8 cellular contexts compared by ENCODE assay signal in genomic region chr1:161119379-161120061, GRCh38. TPM values are rescaled to one million over a fixed set of nuclear protein-coding genes. Genes with fewer than 3 reads are reported as not detected.
DNase-seq lines count a peak whose midpoint lies in the region; ATAC-seq lines count a peak whose summit lies in the region.

No MANE protein-coding gene starts in this region.

- H3K4me3 ChIP-seq in duodenal mucosa (ENCODE audit: low read depth in 1 of 2, low read length in 2 of 2) (peak overlapping the region; percentile 92 to 100), SJCRH30 (no peak overlapping the region)

- H3K36me3 ChIP-seq in duodenal mucosa (ENCODE audit: control insufficient read depth in 1 of 2, insufficient read depth in 2 of 2, low read length in 2 of 2) = peaks cover 39 to 49% of the 10 kb centered on the region in 2 donors
- H3K36me3 ChIP-seq in SJCRH30 = peaks cover 36% of the 10 kb centered on the region

- H3K27me3 ChIP-seq in duodenal mucosa (ENCODE audit: control insufficient read depth in 1 of 2, insufficient read depth in 2 of 2, low read length in 2 of 2) = no peaks in the 10 kb centered on the region
- H3K27me3 ChIP-seq in SJCRH30 = no peaks in the 10 kb centered on the region

- ATAC-seq in GM19043 (IDR thresholded peaks at IDR 0.05; ENCODE audit: low read depth, unreplicated experiment) = peak; percentile 46
- peak; percentile 49 to 58 for ATAC-seq in activated CD4-positive, CD25-positive, alpha-beta regulatory T cell treated with anti-CD3 and anti-CD28 coated beads, Interleukin-2, amount 50 U/mL, for 24 hours

- H3K27ac ChIP-seq in duodenal mucosa (ENCODE audit: low read depth, low read length) (peak overlapping the region; percentile 95), SJCRH30 (no peak overlapping the region)

- in situ Hi-C loops in ACHN (cut with HindIII; ENCODE audit: low pct_ligation_motif_present, low pct_unique_long_range_greater_than_20kb, low sequenced_read_pairs) = no loop called here

- H3K9ac ChIP-seq in duodenal mucosa (ENCODE audit: low read depth in 1 of 2, low read length in 2 of 2) = peak overlapping the region; percentile 99

- H3K9me3 ChIP-seq in duodenal mucosa (ENCODE audit: control insufficient read depth in 1 of 2, low read length in 2 of 2) (no peaks in the 10 kb centered on the region), SJCRH30 (replicated peaks) (no peaks in the 10 kb centered on the region)

- peaks cover 33 to 48% of the 10 kb centered on the region in 2 donors for H3K4me1 ChIP-seq in duodenal mucosa (ENCODE audit: control insufficient read depth in 1 of 2, insufficient read depth in 2 of 2, low read length in 2 of 2)
- no peaks in the 10 kb centered on the region; the same call in 1 of the 2 replicates for H3K4me1 ChIP-seq in SJCRH30

- DNase-seq in ACHN (peak; percentile 77), Kasumi-1 (lab: John Stamatoyannopoulos, UW) (peak; percentile 85 to 88), mucosa of gallbladder (ENCODE audit: low spot score) (peak; percentile 34), stromal cell of bone marrow (ENCODE audit: low read depth) (peak; percentile 54), SJCRH30 (no peak)

RNA-seq across cellular contexts. Expression of gene NIT1, which starts 1.6 kb away (rescaled TPM):
- 67.6 TPM for total RNA-seq in mucosa of gallbladder
- total RNA-seq in SJCRH30 (2014; rRNA removed; shearing (Covaris generic)) = 12.8 and 17.2 TPM in 2 replicates

RNA-seq across cellular contexts. Expression of gene PFDN2, which starts 1.7 kb away (rescaled TPM):
- total RNA-seq in mucosa of gallbladder = 35.4 TPM
- 78.2 and 78.5 TPM in 2 replicates for total RNA-seq in SJCRH30 (2014; rRNA removed; shearing (Covaris generic))

RNA-seq across cellular contexts. Expression of gene DEDD, which starts 12.9 kb away (rescaled TPM):
- 38.7 TPM for total RNA-seq in mucosa of gallbladder
- total RNA-seq in SJCRH30 (2014; rRNA removed; shearing (Covaris generic)) = 19.4 and 24.1 TPM in 2 replicates

RNA-seq across cellular contexts. Expression of gene KLHDC9, which starts 21.4 kb away (rescaled TPM):
- total RNA-seq in mucosa of gallbladder = 14.3 TPM
- not detected in 2 replicates for total RNA-seq in SJCRH30 (2014; rRNA removed; shearing (Covaris generic))

RNA-seq across cellular contexts. Expression of gene NECTIN4, which starts 30.2 kb away (rescaled TPM):
- 20.3 TPM for total RNA-seq in mucosa of gallbladder
- 0.04 TPM in 1 of 2 replicates, not detected in the other for total RNA-seq in SJCRH30 (2014; rRNA removed; shearing (Covaris generic))

Comparison
In these comparisons a context has a peak if more than half of its experiments do, and no peak if none do; other contexts are left out.
1. DNase-seq: peak in ACHN (single experiment), Kasumi-1 (2 of 2), mucosa of gallbladder (single experiment) and stromal cell of bone marrow (single experiment); none in SJCRH30 (0 of 2).